ENCODE assay signal across 23 cellular contexts in the genomic region with DNA sequence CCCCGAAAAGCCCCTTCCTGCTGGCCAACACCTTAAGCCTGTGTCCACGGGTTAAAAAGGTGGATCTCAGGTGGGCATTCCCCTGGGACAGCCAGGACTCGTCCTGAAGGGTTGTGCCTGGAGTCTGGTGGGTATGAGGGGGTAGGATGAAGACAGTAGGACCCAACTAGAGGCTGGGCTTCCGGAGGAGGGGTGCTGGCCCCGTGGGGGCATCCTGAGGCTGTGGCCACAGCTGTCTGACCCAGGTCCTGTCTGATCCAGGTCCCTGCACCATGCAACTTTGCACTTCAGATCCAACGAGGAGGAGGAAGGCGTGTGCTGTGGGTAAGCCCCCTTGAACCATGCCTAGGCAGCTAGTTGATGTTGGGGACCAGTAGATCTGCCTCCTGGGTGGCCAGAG. TPM values are rescaled to one million over a fixed set of nuclear protein-coding genes. Genes with fewer than 3 reads are reported as not detected.
DNase-seq lines count a peak whose midpoint lies in the region; ATAC-seq, FAIRE-seq and TF ChIP-seq lines count a peak whose summit lies in the region.
"Had no signal": no experiment of that assay in that cellular context is flagged by ENCODE, and none has a peak within 500 bp of the region (broad histone marks: within the 10 kb centered on the region; RNA-seq: fewer than 3 reads in every experiment).

No MANE protein-coding gene starts in this region.

- peak overlapping the region; percentile 51 for H3K27ac Mint-ChIP-seq in activated CD4-positive, alpha-beta memory T cell treated with anti-CD3 and anti-CD28 coated beads for 36 hours
- H3K27ac Mint-ChIP-seq in activated CD4-positive, alpha-beta memory T cell treated with anti-CD3 and anti-CD28 coated beads, Interleukin-2, amount 10 ng/mL, durations not matched to agents 7 days and 5 days, result no peak overlapping the region
- H3K27ac Mint-ChIP-seq in WTC11, result no peak overlapping the region

- POLR2A ChIA-PET in activated CD4-positive, alpha-beta memory T cell treated with anti-CD3 and anti-CD28 coated beads for 36 hours (lab: Charles Lee), result no interaction called here
- POLR2A ChIA-PET in activated CD4-positive, alpha-beta memory T cell treated with anti-CD3 and anti-CD28 coated beads, Interleukin-2, amount 10 ng/mL, durations not matched to agents 7 days and 5 days (lab: Charles Lee), result no interaction called here
- POLR2A ChIA-PET in HepG2 (lab: Yijun Ruan, JAX) (no interaction called here), H1 (lab: Charles Lee; ENCODE audit: partially characterized antibody) (no interaction called here), WTC11 (lab: Charles Lee) (no interaction called here)

- no peaks in the 10 kb centered on the region for H3K79me2 ChIP-seq in HepG2 (ENCODE audit: insufficient read depth, low read length)
- no peaks in the 10 kb centered on the region for H3K79me2 ChIP-seq in H1 (ENCODE audit: control insufficient read depth in 1 of 2, insufficient read depth in 2 of 2, low read length in 2 of 2)

- peaks cover 29% of the 10 kb centered on the region for H3K4me1 Mint-ChIP-seq in activated CD4-positive, alpha-beta memory T cell treated with anti-CD3 and anti-CD28 coated beads for 36 hours (ENCODE audit: low read depth)
- no peaks in the 10 kb centered on the region for H3K4me1 Mint-ChIP-seq in activated CD4-positive, alpha-beta memory T cell treated with anti-CD3 and anti-CD28 coated beads, Interleukin-2, amount 10 ng/mL, durations not matched to agents 7 days and 5 days
- peaks cover 15% of the 10 kb centered on the region for H3K4me1 Mint-ChIP-seq in WTC11

- H3K9ac ChIP-seq in HepG2 (ENCODE audit: insufficient read depth, low read depth, low read length) (no peak overlapping the region), H1 (replicated peaks in 1 of 4; ENCODE audit: extremely low read depth in 1 of 4, low read depth in 3 of 4, low read length in 3 of 4) (no peak overlapping the region)
- H3K9ac ChIP-seq: BLaER1 treated with 17β-estradiol and CSF1 and Interleukin-3, amounts not matched to agents 10 nM and 100 nM; GM23248 had no signal

- no peak overlapping the region for H2BK12ac ChIP-seq in H1 (ENCODE audit: low read depth, low read length)

- intact Hi-C loops in activated CD4-positive, alpha-beta memory T cell treated with anti-CD3 and anti-CD28 coated beads for 36 hours (cut with micrococcal nuclease), result no loop called here
- intact Hi-C loops in HepG2 (cut with micrococcal nuclease; ENCODE audit: unreplicated experiment), result no loop called here
- intact Hi-C loops in right lobe of liver (cut with DNase I), result no loop called here

- H3K4me2 ChIP-seq in HepG2 (ENCODE audit: low read depth, low read length) (no peak overlapping the region), H1 (ENCODE audit: insufficient read depth in 1 of 2, low read depth in 2 of 2, low read length in 2 of 2) (no peak overlapping the region)
- H3K4me2 ChIP-seq: BLaER1 treated with 17β-estradiol and CSF1 and Interleukin-3, amounts not matched to agents 10 nM and 100 nM had no signal

- no peak for ATAC-seq in HepG2
- no peak for ATAC-seq in right lobe of liver
- ATAC-seq in HG02642 (IDR thresholded peaks at IDR 0.05; ENCODE audit: poor library complexity, unreplicated experiment), result no peak
- no peak for ATAC-seq in WTC11

- no peak overlapping the region for H3K14ac ChIP-seq in H1 (ENCODE audit: insufficient read length)

- TF ChIP-seq CTCF in HepG2 (CRISPR knock-in tag; IDR thresholded peaks at IDR 0.05) (no peak), right lobe of liver (IDR thresholded peaks at IDR 0.05) (no peak), H1 (IDR thresholded peaks at IDR 0.05; ENCODE audit: control extremely low read depth in 1 of 3, insufficient read depth in 1 of 3, low read depth in 1 of 3, low read length in 3 of 3) (no peak), WTC11 (IDR thresholded peaks at IDR 0.05) (no peak)

- H2AFZ ChIP-seq in HepG2 (ENCODE audit: low read length), result no peak overlapping the region
- H2AFZ ChIP-seq in H1 (ENCODE audit: low read length), result no peak overlapping the region
- H2AFZ ChIP-seq: GM23248 had no signal

- H3K27me3 Mint-ChIP-seq in activated CD4-positive, alpha-beta memory T cell treated with anti-CD3 and anti-CD28 coated beads for 36 hours, result no peaks in the 10 kb centered on the region
- no peaks in the 10 kb centered on the region for H3K27me3 Mint-ChIP-seq in activated CD4-positive, alpha-beta memory T cell treated with anti-CD3 and anti-CD28 coated beads, Interleukin-2, amount 10 ng/mL, durations not matched to agents 7 days and 5 days
- H3K27me3 Mint-ChIP-seq in WTC11 (ENCODE audit: low read depth), result no peaks in the 10 kb centered on the region

- H3K9me3 ChIP-seq in HepG2 (ENCODE audit: low read length) (no peaks in the 10 kb centered on the region), right lobe of liver (no peaks in the 10 kb centered on the region), H1 (ENCODE audit: insufficient read depth in 2 of 2, low read depth in 1 of 2, low read length in 1 of 2) (no peaks in the 10 kb centered on the region)
- H3K9me3 ChIP-seq: BLaER1 treated with 17β-estradiol and CSF1 and Interleukin-3, amounts not matched to agents 10 nM and 100 nM; HAP-1; Peyer's patch; SJCRH30 had no signal

- H3K36me3 ChIP-seq in HepG2 (replicated peaks in 1 of 2; ENCODE audit: control insufficient read depth in 1 of 2, insufficient read depth in 2 of 2, low read length in 2 of 2) (no peaks in the 10 kb centered on the region), right lobe of liver (peaks cover 0 to 2% (median 0%) of the 10 kb centered on the region in 4 donors), H1 (ENCODE audit: control insufficient read depth in 2 of 4, insufficient read depth in 4 of 4, low read length in 3 of 4) (no peaks in the 10 kb centered on the region)
- H3K36me3 ChIP-seq: HAP-1, SJCRH30 had no signal

- no peak overlapping the region for H3K4me3 Mint-ChIP-seq in activated CD4-positive, alpha-beta memory T cell treated with anti-CD3 and anti-CD28 coated beads for 36 hours
- no peak overlapping the region for H3K4me3 Mint-ChIP-seq in activated CD4-positive, alpha-beta memory T cell treated with anti-CD3 and anti-CD28 coated beads, Interleukin-2, amount 10 ng/mL, durations not matched to agents 7 days and 5 days
- H3K4me3 Mint-ChIP-seq in WTC11, result no peak overlapping the region

- H2BK5ac ChIP-seq in H1 (ENCODE audit: low read depth, low read length), result no peak overlapping the region

- H2BK15ac ChIP-seq in H1 (ENCODE audit: low read length), result 0 out of 2 replicates have a peak overlapping the region, but pooled peaks have one; percentile 37

- H3K4me3 ChIP-seq in HepG2 (replicated peaks in 1 of 3; ENCODE audit: insufficient read depth in 1 of 3, low read depth in 2 of 3, low read length in 3 of 3) (no peak overlapping the region), right lobe of liver (no peak overlapping the region), H1 (ENCODE audit: extremely low read depth in 1 of 4, insufficient read depth in 2 of 4, low read depth in 3 of 4, low read length in 4 of 4) (no peak overlapping the region)
- H3K4me3 ChIP-seq: BLaER1 treated with 17β-estradiol and CSF1 and Interleukin-3, amounts not matched to agents 10 nM and 100 nM; GM23248; HAP-1; Peyer's patch; SJCRH30 had no signal

- CTCF ChIA-PET in activated CD4-positive, alpha-beta memory T cell treated with anti-CD3 and anti-CD28 coated beads for 36 hours (lab: Charles Lee), result interaction anchor here (1.0 to 1.2 kb wide), 2 partner anchors 29 to 90 kb away, joined by 3 to 4 read pairs; no protein-coding TSS in a partner anchor
- CTCF ChIA-PET in activated CD4-positive, alpha-beta memory T cell treated with anti-CD3 and anti-CD28 coated beads, Interleukin-2, amount 10 ng/mL, durations not matched to agents 7 days and 5 days (lab: Charles Lee), result no interaction called here
- CTCF ChIA-PET in HepG2 (lab: Yijun Ruan, JAX; ENCODE audit: low intra/inter-chr PET ratio, low total read pairs), result no interaction called here
- CTCF ChIA-PET in H1 (lab: Charles Lee; ENCODE audit: partially characterized antibody), result interaction anchor here (1.4 to 1.9 kb wide), 2 partner anchors 9 to 89 kb away, joined by 3 to 12 read pairs; no protein-coding TSS in a partner anchor
- CTCF ChIA-PET in WTC11 (lab: Charles Lee), result interaction anchor here (1.5 kb wide), 1 partner anchor 9 kb away, joined by 7 read pairs; no protein-coding TSS in a partner anchor

- H3K4ac ChIP-seq in H1 (replicated peaks; ENCODE audit: insufficient read length, low read depth, low read length), result no peak overlapping the region

- TF ChIP-seq EP300 in HepG2 (IDR thresholded peaks at IDR 0.05; ENCODE audit: low read depth in 2 of 2, low read length in 2 of 2), result no peak
- TF ChIP-seq EP300 in HepG2 (CRISPR knock-in tag; IDR thresholded peaks at IDR 0.05; ENCODE audit: borderline replicate concordance), result no peak
- no peak for TF ChIP-seq EP300 in H1 (IDR thresholded peaks at IDR 0.05; ENCODE audit: borderline replicate concordance in 1 of 2, low read depth in 2 of 2, low read length in 2 of 2)

- no peak for TF ChIP-seq POLR2A in HepG2 (IDR thresholded peaks at IDR 0.05; ENCODE audit: insufficient read depth in 1 of 2, low read depth in 2 of 2, low read length in 2 of 2)
- TF ChIP-seq POLR2A in right lobe of liver (IDR thresholded peaks at IDR 0.05), result no peak
- TF ChIP-seq POLR2A in H1 (IDR thresholded peaks at IDR 0.05; ENCODE audit: control extremely low read depth in 1 of 2, low read depth in 2 of 2, low read length in 2 of 2), result no peak

- H4K5ac ChIP-seq in H1 (ENCODE audit: insufficient read length, low read depth, low read length), result no peak overlapping the region

- H3K27ac ChIP-seq in HepG2 (ENCODE audit: extremely low read length, insufficient read depth, low read length) (no peak overlapping the region), right lobe of liver (no peak overlapping the region), H1 (ENCODE audit: low read depth, low read length) (no peak overlapping the region)
- H3K27ac ChIP-seq: BLaER1 treated with 17β-estradiol and CSF1 and Interleukin-3, amounts not matched to agents 10 nM and 100 nM; GM23248; Peyer's patch; SJCRH30 had no signal

- WGBS in HepG2 (ENCODE audit: low lambda C conversion rate), result 38% methylated on average over 7 of the region's 7 CpGs
- 38% methylated on average over 1 of the region's 7 CpGs for WGBS in right lobe of liver (ENCODE audit: insufficient coverage, low coverage, low lambda C conversion rate, missing lambda C conversion rate)
- 88% methylated on average over 7 of the region's 7 CpGs; no CpG with 5 or more reads in 1 of the 2 experiments for WGBS in H1 (ENCODE audit: extremely low coverage in 1 of 2, insufficient coverage in 1 of 2, insufficient read length in 1 of 2, insufficient replicate concordance in 2 of 2, low coverage in 1 of 2, low lambda C conversion rate in 2 of 2, missing lambda C conversion rate in 1 of 2), 2 experiments

- H4K20me1 ChIP-seq in HepG2 (ENCODE audit: insufficient read depth, low read length) (no peaks in the 10 kb centered on the region), H1 (replicated peaks in 1 of 2; ENCODE audit: control insufficient read depth in 1 of 2, insufficient read depth in 2 of 2, low read length in 2 of 2) (no peaks in the 10 kb centered on the region)

- peak overlapping the region; percentile 57 for H4K8ac ChIP-seq in H1 (ENCODE audit: extremely low read depth, insufficient read depth, low read length)

- in situ Hi-C loops in HepG2 (cut with HindIII; ENCODE audit: extremely low pct_ligation_motif_present, low pct_unique_long_range_greater_than_20kb), result no loop called here

- no peaks in the 10 kb centered on the region for H3K79me1 ChIP-seq in H1 (ENCODE audit: low read depth, low read length)

- TF ChIP-seq RAD21 in HepG2 (CRISPR knock-in tag; IDR thresholded peaks at IDR 0.05) (no peak), H1 (IDR thresholded peaks at IDR 0.05 in 1 of 2, conservative IDR thresholded peaks at IDR 0.05 in 1 of 2; ENCODE audit: low read depth in 2 of 2, low read length in 2 of 2) (no peak)

- H3K27me3 ChIP-seq in HepG2 (ENCODE audit: control insufficient read depth in 1 of 2, insufficient read depth in 2 of 2, low read length in 2 of 2) (peaks cover 2 to 30% of the 10 kb centered on the region in 2 experiments), right lobe of liver (no peaks in the 10 kb centered on the region), H1 (replicated peaks in 1 of 4; ENCODE audit: control insufficient read depth in 3 of 4, extremely low read depth in 1 of 4, insufficient read depth in 3 of 4, low read length in 3 of 4) (no peaks in the 10 kb centered on the region)
- H3K27me3 ChIP-seq: BLaER1 treated with 17β-estradiol and CSF1 and Interleukin-3, amounts not matched to agents 10 nM and 100 nM; Peyer's patch had no signal

- H2BK20ac ChIP-seq in H1 (ENCODE audit: low read length), result 0 out of 2 replicates have a peak overlapping the region, but pooled peaks have one; percentile 13

- no peak overlapping the region for H3K56ac ChIP-seq in H1 (replicated peaks; ENCODE audit: insufficient read length, low read depth, low read length)

- H3K36me3 Mint-ChIP-seq in activated CD4-positive, alpha-beta memory T cell treated with anti-CD3 and anti-CD28 coated beads for 36 hours, result peaks cover 60% of the 10 kb centered on the region
- peaks cover 77% of the 10 kb centered on the region for H3K36me3 Mint-ChIP-seq in activated CD4-positive, alpha-beta memory T cell treated with anti-CD3 and anti-CD28 coated beads, Interleukin-2, amount 10 ng/mL, durations not matched to agents 7 days and 5 days (ENCODE audit: low read depth)
- H3K36me3 Mint-ChIP-seq in WTC11, result no peaks in the 10 kb centered on the region

- no peaks in the 10 kb centered on the region for H3K4me1 ChIP-seq in HepG2 (ENCODE audit: insufficient read depth, low read length)
- H3K4me1 ChIP-seq in right lobe of liver, result no peaks in the 10 kb centered on the region
- H3K4me1 ChIP-seq in H1 (replicated peaks in 1 of 4; ENCODE audit: control insufficient read depth in 3 of 4, insufficient read depth in 4 of 4, low read length in 3 of 4), result peaks cover 0 to 6% (median 0%) of the 10 kb centered on the region in 4 experiments; a peak in 1 of 7 replicates
- H3K4me1 ChIP-seq: HAP-1, SJCRH30 had no signal

- no peak overlapping the region for H2AK5ac ChIP-seq in H1 (ENCODE audit: low read depth, low read length)

- H3K9me3 Mint-ChIP-seq in activated CD4-positive, alpha-beta memory T cell treated with anti-CD3 and anti-CD28 coated beads for 36 hours, result no peaks in the 10 kb centered on the region
- H3K9me3 Mint-ChIP-seq in activated CD4-positive, alpha-beta memory T cell treated with anti-CD3 and anti-CD28 coated beads, Interleukin-2, amount 10 ng/mL, durations not matched to agents 7 days and 5 days, result no peaks in the 10 kb centered on the region
- H3K9me3 Mint-ChIP-seq in WTC11, result no peaks in the 10 kb centered on the region

- no peak overlapping the region for H3K23ac ChIP-seq in H1 (ENCODE audit: insufficient read length)

- DNase-seq in activated CD4-positive, alpha-beta memory T cell treated with anti-CD3 and anti-CD28 coated beads for 36 hours, result no peak
- no peak for DNase-seq in activated CD4-positive, alpha-beta memory T cell treated with anti-CD3 and anti-CD28 coated beads, Interleukin-2, amount 10 ng/mL, durations not matched to agents 7 days and 5 days
- no peak for DNase-seq in HepG2 (ENCODE audit: low spot score)
- no peak for DNase-seq in right lobe of liver
- no peak for DNase-seq in H1 (ENCODE audit: low read depth in 1 of 2, low spot score in 2 of 2)
- DNase-seq in HUDEP-2 (lab: John Stamatoyannopoulos, UW; ENCODE audit: unreplicated experiment in 76 of 76), result no peak
- no peak for DNase-seq in WTC11 (ENCODE audit: low spot score)
- DNase-seq: 8988T, GM23248, Karpas-422, MV-4-11, NCI-H1105 treated with DMSO at 0.1 percent for 48 hours, NCI-H1694 treated with DMSO at 0.1 percent for 48 hours, NCI-H2081 treated with DMSO at 0.1 percent for 48 hours, NCI-H2171 treated with DMSO at 0.1 percent for 48 hours, NCI-H524 treated with DMSO at 0.1 percent for 48 hours, Peyer's patch, SJCRH30 had no signal

- H3K23me2 ChIP-seq in H1 (ENCODE audit: low read depth, low read length), result peaks cover 3% of the 10 kb centered on the region; the same call in 1 of the 2 replicates

- H4K91ac ChIP-seq in H1 (replicated peaks; ENCODE audit: insufficient read length, low read length), result no peak overlapping the region

- BruUV-seq in HepG2 (replicated peaks; lab: Mats Ljungman, UMichigan), result no TSS peak

- no peak overlapping the region for H2BK120ac ChIP-seq in H1 (replicated peaks; ENCODE audit: low read depth, low read length)

- FAIRE-seq in HepG2 (lab: Jason Lieb, UNC) (no peak), H1 (lab: Jason Lieb, UNC) (no peak)
- FAIRE-seq: G401.6, GM12892 had no signal

- H3K18ac ChIP-seq in H1 (ENCODE audit: extremely low read depth, low read length), result no peak overlapping the region

RNA-seq across cellular contexts. Expression of a gene that starts 37.6 kb away (rescaled TPM):
- total RNA-seq in activated CD4-positive, alpha-beta memory T cell treated with anti-CD3 and anti-CD28 coated beads for 36 hours, result 1 to 10 TPM; 7.3 to 8.1 TPM
- total RNA-seq in activated CD4-positive, alpha-beta memory T cell treated with anti-CD3 and anti-CD28 coated beads, Interleukin-2, amount 10 ng/mL, durations not matched to agents 7 days and 5 days, result 1 to 10 TPM; 4.6 to 4.8 TPM
- total RNA-seq in HepG2 (2016; rRNA removed; fragmentation: Illumina TruSeq; extraction: Trizol) (8.0 and 10.6 TPM in 2 replicates), right lobe of liver (10 to 100 TPM in 3 of 6 experiments, 1 to 10 TPM in 3; 4.0 to 10.9 (median 9.7) TPM), WTC11 (2021) (14.0 to 17.9 TPM (median 16.7 TPM) in 3 replicates)
- 10.8 and 13.6 TPM in 2 replicates for total RNA-seq in HepG2 (2016; cell fraction: cytosol; rRNA removed; fragmentation: Illumina TruSeq; extraction: Trizol; ENCODE audit: low read depth)
- total RNA-seq in HepG2 (2016; cell fraction: insoluble cytoplasmic fraction; rRNA removed; fragmentation: Illumina TruSeq; extraction: Trizol), result 8.2 and 9.0 TPM in 2 replicates
- total RNA-seq in HepG2 (2016; cell fraction: membrane; rRNA removed; fragmentation: Illumina TruSeq; extraction: Trizol), result 20.7 and 21.8 TPM in 2 replicates
- total RNA-seq in HepG2 (2016; cell fraction: nucleus; rRNA removed; fragmentation: Illumina TruSeq; extraction: Trizol), result 5.8 and 6.8 TPM in 2 replicates
- polyA plus RNA-seq in HepG2 (2011; rRNA removed) (23.3 and 33.2 TPM in 2 replicates), H1 (2011; rRNA removed) (38.0 and 39.5 TPM in 2 replicates)
- 24.9 and 25.8 TPM in 2 replicates for polyA plus RNA-seq in HepG2 (2011; cell fraction: cytosol; rRNA removed)
- polyA plus RNA-seq in HepG2 (2011; cell fraction: nucleus; rRNA removed), result 13.9 and 16.9 TPM in 2 replicates
- polyA plus RNA-seq in HepG2 (2012), result 6.6 and 13.1 TPM in 2 replicates
- 21.1 and 23.1 TPM in 2 replicates for polyA plus RNA-seq in HepG2 (2016; cell fraction: cytosol; fragmentation: Illumina TruSeq; extraction: Trizol; ENCODE audit: low read depth)
- 12.5 and 15.2 TPM in 2 replicates for polyA plus RNA-seq in HepG2 (2016; cell fraction: insoluble cytoplasmic fraction; fragmentation: Illumina TruSeq; extraction: Trizol; ENCODE audit: low read depth)
- 35.9 and 37.0 TPM in 2 replicates for polyA plus RNA-seq in HepG2 (2016; cell fraction: membrane; fragmentation: Illumina TruSeq; extraction: Trizol; ENCODE audit: low read depth)
- polyA plus RNA-seq in HepG2 (2016; cell fraction: nucleus; fragmentation: Illumina TruSeq; extraction: Trizol; ENCODE audit: insufficient read depth, low read depth), result 13.9 and 15.0 TPM in 2 replicates
- polyA minus RNA-seq in HepG2 (2011; rRNA and poly(A)+ RNA removed; ENCODE audit: low replicate concordance), result 37.9 and 50.4 TPM in 2 replicates
- polyA minus RNA-seq in HepG2 (2011; cell fraction: cytosol; rRNA and poly(A)+ RNA removed), result 6.5 and 10.1 TPM in 2 replicates
- polyA minus RNA-seq in HepG2 (2011; cell fraction: nucleus; rRNA and poly(A)+ RNA removed), result 6.3 and 10.9 TPM in 2 replicates
- total RNA-seq in H1 (2021; fragmentation: NEBNext Ultra II Directional; extraction: Animal tissue kit (Norgen Biotek cat#: 25700)), result 10.6 and 11.6 TPM in 2 replicates
- polyA plus RNA-seq in H1 (2011; cell fraction: cytosol; rRNA removed), result 23.2 TPM
- polyA plus RNA-seq in H1 (2011; cell fraction: nucleus; rRNA removed), result 22.3 TPM
- 11.1 to 18.8 TPM (median 16.3 TPM) in 4 replicates for polyA plus RNA-seq in H1 (2012, experiment 1 of 2)
- polyA plus RNA-seq in H1 (2012, experiment 2 of 2), result 20.5 TPM
- 26.2 TPM for polyA plus RNA-seq in H1 (2013, experiment 1 of 2)
- polyA plus RNA-seq in H1 (2013, experiment 2 of 2), result 24.6 TPM
- polyA minus RNA-seq in H1 (2011; rRNA and poly(A)+ RNA removed), result 16.1 and 18.7 TPM in 2 replicates
- 11.2 TPM for polyA minus RNA-seq in H1 (2011; cell fraction: cytosol; rRNA and poly(A)+ RNA removed)
- polyA minus RNA-seq in H1 (2011; cell fraction: nucleus; rRNA and poly(A)+ RNA removed), result 9.8 TPM

Comparison
In these comparisons a context has a peak if more than half of its experiments do, and no peak if none do; other contexts are left out.
1. CTCF ChIA-PET loops: an anchor here in activated CD4-positive, alpha-beta memory T cell treated with anti-CD3 and anti-CD28 coated beads for 36 hours (1.0 to 1.2 kb wide), H1 (1.4 to 1.9 kb wide) and WTC11 (1.5 kb wide); none called in activated CD4-positive, alpha-beta memory T cell treated with anti-CD3 and anti-CD28 coated beads, Interleukin-2, amount 10 ng/mL, durations not matched to agents 7 days and 5 days and HepG2.